8 cellular contexts compared by ENCODE assay signal in genomic region chr19:40778045-40778864, GRCh38. TPM values are rescaled to one million over a fixed set of nuclear protein-coding genes. Genes with fewer than 3 reads are reported as not detected.
DNase-seq lines count a peak whose midpoint lies in the region; ATAC-seq and TF ChIP-seq lines count a peak whose summit lies in the region.

A gene with protein sequence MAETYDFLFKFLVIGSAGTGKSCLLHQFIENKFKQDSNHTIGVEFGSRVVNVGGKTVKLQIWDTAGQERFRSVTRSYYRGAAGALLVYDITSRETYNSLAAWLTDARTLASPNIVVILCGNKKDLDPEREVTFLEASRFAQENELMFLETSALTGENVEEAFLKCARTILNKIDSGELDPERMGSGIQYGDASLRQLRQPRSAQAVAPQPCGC (plus strand): TSS chr19:40778247. CDS start chr19:40778376, 129 bp downstream.

- POLR2A ChIA-PET in activated B cell treated with CpG ODN at 0.5 μM for 24 hours (lab: Charles Lee), result interaction anchor here (0.6 to 6.7 kb wide), 48 partner anchors 10 to 1618 kb away, joined by 3 to 351 read pairs (median 7); partner anchors contain the start of genes ACTMAP, AKT2, B9D2 and C19orf47

- in situ Hi-C loops in GM18951 (cut with MboI; ENCODE audit: low sequenced_read_pairs, unreplicated experiment), result no loop called here

- peak within 1 kb of the TSS; percentile 99 for H3K27ac ChIP-seq in caudate nucleus (ENCODE audit: low read depth, low read length)
- H3K27ac ChIP-seq in spleen, result peak within 1 kb of the TSS; percentile 94 to 100 (median 99)

- CTCF ChIA-PET in activated B cell treated with CpG ODN at 0.5 μM for 24 hours (lab: Charles Lee), result interaction anchor here (0.5 to 4.1 kb wide), 8 partner anchors 19 to 115 kb away, joined by 3 to 25 read pairs (median 6); partner anchors contain the start of genes ACTMAP, EGLN2 and SNRPA

- WGBS in spleen, 5 donors, result 0 to 2% (median 0%) methylated on average over 17 to 51 of the region's 51 CpGs

- intact Hi-C loops in activated B cell treated with CpG ODN at 0.5 μM for 24 hours (cut with micrococcal nuclease) (loop anchor here (1.0 to 10.0 kb wide), 5 partner anchors 88 to 1177 kb away; partner anchors contain the start of genes AKT2, NUMBL and RABAC1), spleen (cut with DNase I; ENCODE audit: low total_unique reads) (no loop called here)

- peak within 1 kb of the TSS; percentile 58 to 90 (median 70) for H3K4me3 ChIP-seq in spleen

- H3K9me3 Mint-ChIP-seq in activated B cell treated with CpG ODN at 0.5 μM for 24 hours, result no peaks in the 10 kb centered on the region
- no peaks in the 10 kb centered on the region for H3K9me3 Mint-ChIP-seq in immature natural killer cell

- H3K27me3 ChIP-seq in spleen (replicated peaks in 1 of 7), result no peaks in the 10 kb centered on the region

- H3K27ac Mint-ChIP-seq in activated B cell treated with CpG ODN at 0.5 μM for 24 hours (peak within 1 kb of the TSS; percentile 99), immature natural killer cell (peak within 1 kb of the TSS; percentile 96 to 100 (median 97))

- TF ChIP-seq CTCF in activated B cell treated with CpG ODN at 0.5 μM for 24 hours (IDR thresholded peaks at IDR 0.05), result no peak
- TF ChIP-seq CTCF in spleen (IDR thresholded peaks at IDR 0.05 in 8 of 11, conservative IDR thresholded peaks at IDR 0.05 in 3 of 11), result peak in 8 of 11 experiments; percentile 24 to 67 (median 38)

- H3K36me3 Mint-ChIP-seq in activated B cell treated with CpG ODN at 0.5 μM for 24 hours (ENCODE audit: low read depth), result peaks cover 43% of the 10 kb centered on the region
- H3K36me3 Mint-ChIP-seq in immature natural killer cell, result peaks cover 1 to 14% (median 10%) of the 10 kb centered on the region in 3 donors

- peaks cover 10 to 62% (median 29%) of the 10 kb centered on the region in 6 donors for H3K4me1 ChIP-seq in spleen

- DNase-seq in AG08395 (ENCODE audit: low spot score), result peak; percentile 99
- DNase-seq in NCI-H345 (lab: John Stamatoyannopoulos, UW), result peak; percentile 100
- peak; percentile 100 for DNase-seq in activated B cell treated with CpG ODN at 0.5 μM for 24 hours
- peak; percentile 77 to 100 (median 99) for DNase-seq in caudate nucleus (lab: John Stamatoyannopoulos, UW)
- DNase-seq in immature natural killer cell, result peak; percentile 100
- peak; percentile 100 for DNase-seq in spleen

- H3K4me1 Mint-ChIP-seq in activated B cell treated with CpG ODN at 0.5 μM for 24 hours (peaks cover 72% of the 10 kb centered on the region), immature natural killer cell (peaks cover 36 to 46% of the 10 kb centered on the region in 2 donors)

- TF ChIP-seq POLR2A in GM18951 (IDR thresholded peaks at IDR 0.05; ENCODE audit: extremely low read depth, insufficient read depth, insufficient read length), result peak; percentile 73
- TF ChIP-seq POLR2A in spleen (IDR thresholded peaks at IDR 0.05), result peak; percentile 44 to 54 (median 45)

- peaks cover 0 to 38% (median 2%) of the 10 kb centered on the region in 6 donors for H3K36me3 ChIP-seq in spleen

- H3K27me3 Mint-ChIP-seq in activated B cell treated with CpG ODN at 0.5 μM for 24 hours, result no peaks in the 10 kb centered on the region
- H3K27me3 Mint-ChIP-seq in immature natural killer cell (ENCODE audit: low read depth in 3 of 3), result peaks cover 15 to 19% (median 17%) of the 10 kb centered on the region in 3 donors

- H3K4me3 Mint-ChIP-seq in activated B cell treated with CpG ODN at 0.5 μM for 24 hours (peak within 1 kb of the TSS; percentile 98), immature natural killer cell (peak within 1 kb of the TSS; percentile 90 to 98 (median 92))

- no peaks in the 10 kb centered on the region for H3K9me3 ChIP-seq in spleen

- ATAC-seq in HG03196 (IDR thresholded peaks at IDR 0.05; ENCODE audit: unreplicated experiment) (peak; percentile 67), activated B cell treated with CpG ODN at 0.5 μM for 24 hours (ENCODE audit: low read depth) (peak; percentile 74)

RNA-seq across cellular contexts. Expression of the gene that starts here (rescaled TPM):
- total RNA-seq in activated B cell treated with CpG ODN at 0.5 μM for 24 hours, result 90.6 and 98.1 TPM in 2 replicates
- polyA plus RNA-seq in immature natural killer cell, result 100 to 1,000 TPM; 129 to 151 (median 150) TPM
- 10 to 100 TPM; 36.8 to 69.8 (median 53.0) TPM for total RNA-seq in spleen
- polyA plus RNA-seq in spleen, result 10 to 100 TPM; 78.5 to 95.3 (median 82.2) TPM

Comparison
In these comparisons a context has a peak if more than half of its experiments do, and no peak if none do; other contexts are left out.
1. Peak in every context shown above with its lines: DNase-seq, ATAC-seq, H3K4me3 ChIP-seq and H3K27ac ChIP-seq.